In genomic region chr12:49092086-49092815, GRCh38 we compare ENCODE assay signal across 8 cellular contexts. TPM values are rescaled to one million over a fixed set of nuclear protein-coding genes. Genes with fewer than 3 reads are reported as not detected.
A peak's percentile ranks its signal among the peaks of the same experiment; 100 is the strongest.
DNase-seq lines count a peak whose midpoint lies in the region; ATAC-seq, FAIRE-seq and TF ChIP-seq lines count a peak whose summit lies in the region.
"Had no signal": no experiment of that assay in that cellular context is flagged by ENCODE, and none has a peak within 500 bp of the region (broad histone marks: within the 10 kb centered on the region; RNA-seq: fewer than 3 reads in every experiment).

No MANE protein-coding gene starts in this region.

- H2BK5ac ChIP-seq in trophoblast cell (ENCODE audit: low read depth, low read length, poor library complexity), result no peak overlapping the region

- H3K79me1 ChIP-seq in trophoblast cell (ENCODE audit: low read length), result no peaks in the 10 kb centered on the region

- H3K27ac ChIP-seq in trophoblast cell (ENCODE audit: low read depth, low read length), result no peak overlapping the region
- H3K27ac ChIP-seq: epithelial cell of prostate had no signal

- peak overlapping the region; percentile 43 for H3K4me3 Mint-ChIP-seq in activated T-cell treated with anti-CD3 and anti-CD28 coated beads, Interleukin-2, amount 50 U/mL, for 24 hours

- peak; percentile 67 for FAIRE-seq in GM18507 (lab: Jason Lieb, UNC)

- H3K23ac ChIP-seq in trophoblast cell (ENCODE audit: low read length), result no peak overlapping the region

- peak overlapping the region; percentile 5 for H3K4me2 ChIP-seq in trophoblast cell (ENCODE audit: low read length)

- peaks cover 51% of the 10 kb centered on the region for H3K4me1 Mint-ChIP-seq in activated T-cell treated with anti-CD3 and anti-CD28 coated beads, Interleukin-2, amount 50 U/mL, for 24 hours (ENCODE audit: low read depth)

- peaks cover 70% of the 10 kb centered on the region for H3K27me3 ChIP-seq in trophoblast cell (ENCODE audit: insufficient read depth, low read length)

- no peak overlapping the region for H4K8ac ChIP-seq in trophoblast cell (ENCODE audit: low read depth, low read length)

- H4K12ac ChIP-seq in trophoblast cell (ENCODE audit: low read depth, low read length), result no peak overlapping the region

- peaks cover 6% of the 10 kb centered on the region for H3K9me3 ChIP-seq in trophoblast cell (ENCODE audit: insufficient read depth, low read depth, low read length)

- H3K36me3 ChIP-seq in trophoblast cell (ENCODE audit: control insufficient read depth in 1 of 2, insufficient read depth in 2 of 2, low read length in 2 of 2), result peaks cover 5 to 10% of the 10 kb centered on the region in 2 experiments

- H3K4me1 ChIP-seq in trophoblast cell (ENCODE audit: control insufficient read depth in 1 of 2, insufficient read depth in 2 of 2, low read length in 2 of 2), result peaks cover 12 to 29% of the 10 kb centered on the region in 2 experiments

- H3K9me3 Mint-ChIP-seq in activated T-cell treated with anti-CD3 and anti-CD28 coated beads, Interleukin-2, amount 50 U/mL, for 24 hours, result no peaks in the 10 kb centered on the region

- H3K4ac ChIP-seq in trophoblast cell (ENCODE audit: low read depth, low read length), result no peak overlapping the region

- H2AFZ ChIP-seq in trophoblast cell (ENCODE audit: insufficient read depth, low read length, poor library complexity), result no peak overlapping the region

- no peak overlapping the region for H2BK120ac ChIP-seq in trophoblast cell (ENCODE audit: insufficient read depth, low read length, poor library complexity)

- H2BK12ac ChIP-seq in trophoblast cell (ENCODE audit: low read length), result no peak overlapping the region

- H3K9ac ChIP-seq in trophoblast cell (ENCODE audit: low read length), result no peak overlapping the region

- whole genome bisulfite sequencing in trophoblast cell (ENCODE audit: extremely low coverage, insufficient coverage, insufficient read length), result no CpG with 5 or more reads among the region's 32 CpGs

- TF ChIP-seq CTCF in fibroblast of the aortic adventitia (IDR thresholded peaks at IDR 0.05; ENCODE audit: insufficient read depth, low read length), result peak; percentile 57

- H3K4me3 ChIP-seq in fibroblast of the aortic adventitia (ENCODE audit: low read depth, low read length), result peak overlapping the region; percentile 42
- H3K4me3 ChIP-seq in trophoblast cell (ENCODE audit: low read depth, low read length), result no peak overlapping the region

- peak; percentile 59 for DNase-seq in GM18507 (ENCODE audit: extremely low spot score, insufficient read length, low read depth)
- DNase-seq in NCI-H69 (lab: John Stamatoyannopoulos, UW), result peak; percentile 67
- DNase-seq in activated T-cell treated with anti-CD3 and anti-CD28 coated beads, Interleukin-2, amount 50 U/mL, for 24 hours, result peak; percentile 75
- no peak for DNase-seq in fibroblast of the aortic adventitia (ENCODE audit: low read depth)
- no peak for DNase-seq in trophoblast cell

- H3K18ac ChIP-seq in trophoblast cell (ENCODE audit: low read length), result no peak overlapping the region

- no peak overlapping the region for H3K27ac Mint-ChIP-seq in activated T-cell treated with anti-CD3 and anti-CD28 coated beads, Interleukin-2, amount 50 U/mL, for 24 hours

- no peak overlapping the region for H4K91ac ChIP-seq in trophoblast cell (ENCODE audit: low read depth, low read length)

- no peak overlapping the region for H2AK5ac ChIP-seq in trophoblast cell (ENCODE audit: low read length)

- H3K27me3 Mint-ChIP-seq in activated T-cell treated with anti-CD3 and anti-CD28 coated beads, Interleukin-2, amount 50 U/mL, for 24 hours, result peaks cover 73% of the 10 kb centered on the region

- H3K79me2 ChIP-seq in trophoblast cell (ENCODE audit: control insufficient read depth, insufficient read depth, low read length, poor library complexity), result no peaks in the 10 kb centered on the region

- H3K36me3 Mint-ChIP-seq in activated T-cell treated with anti-CD3 and anti-CD28 coated beads, Interleukin-2, amount 50 U/mL, for 24 hours (ENCODE audit: low read depth), result peaks cover 8% of the 10 kb centered on the region

- ATAC-seq in HG02885 (IDR thresholded peaks at IDR 0.05; ENCODE audit: poor library complexity, unreplicated experiment), result no peak
- no peak for ATAC-seq in HG02610 (IDR thresholded peaks at IDR 0.05; ENCODE audit: unreplicated experiment)

- no peak overlapping the region for H3K14ac ChIP-seq in trophoblast cell (ENCODE audit: low read length)

RNA-seq across cellular contexts. Expression of gene DHH, which starts 2.4 kb away (rescaled TPM):
- 0.41 TPM in 1 of 2 replicates, not detected in the other for total RNA-seq in fibroblast of the aortic adventitia (ENCODE audit: low replicate concordance)
- polyA plus RNA-seq in trophoblast cell (2013), result 0.11 and 0.12 TPM in 2 replicates

RNA-seq across cellular contexts. Expression of gene LMBR1L, which starts 18.4 kb away (rescaled TPM):
- 20.2 and 57.3 TPM in 2 replicates for total RNA-seq in fibroblast of the aortic adventitia (ENCODE audit: low replicate concordance)
- polyA plus RNA-seq in trophoblast cell (2013), result 29.4 and 33.5 TPM in 2 replicates

RNA-seq across cellular contexts. Expression of gene RHEBL1, which starts 22.5 kb away (rescaled TPM):
- 0.25 and 0.54 TPM in 2 replicates for total RNA-seq in fibroblast of the aortic adventitia (ENCODE audit: low replicate concordance)
- 0.89 and 1.0 TPM in 2 replicates for polyA plus RNA-seq in trophoblast cell (2013)

RNA-seq across cellular contexts. Expression of gene KMT2D, which starts 31.7 kb away (rescaled TPM):
- total RNA-seq in fibroblast of the aortic adventitia (ENCODE audit: low replicate concordance), result 22.6 and 23.8 TPM in 2 replicates
- 21.1 and 21.8 TPM in 2 replicates for polyA plus RNA-seq in trophoblast cell (2013)

RNA-seq across cellular contexts. Expression of gene TUBA1B, which starts 38.9 kb away (rescaled TPM):
- total RNA-seq in fibroblast of the aortic adventitia (ENCODE audit: low replicate concordance), result 159 and 2,451 TPM in 2 replicates
- 1,793 and 1,895 TPM in 2 replicates for polyA plus RNA-seq in trophoblast cell (2013)

Comparison
In these comparisons a context has a peak if more than half of its experiments do, and no peak if none do; other contexts are left out.
1. DNase-seq: peak in GM18507 (single experiment), NCI-H69 (single experiment) and activated T-cell treated with anti-CD3 and anti-CD28 coated beads, Interleukin-2, amount 50 U/mL, for 24 hours (single experiment); none in fibroblast of the aortic adventitia (single experiment) and trophoblast cell (0 of 2).